Comparison of ENCODE assay signal across 16 cellular contexts in genomic region chr13:26459276-26460131, GRCh38.
DNase-seq lines count a peak whose midpoint lies in the region; ATAC-seq and TF ChIP-seq lines count a peak whose summit lies in the region.
"Had no signal": no experiment of that assay in that cellular context is flagged by ENCODE, and none has a peak within 500 bp of the region (broad histone marks: within the 10 kb centered on the region; RNA-seq: fewer than 3 reads in every experiment).

No MANE protein-coding gene starts in this region.

- H3K27ac ChIP-seq in SJCRH30: peak overlapping the region; percentile 99
- H3K27ac ChIP-seq in heart left ventricle: peak overlapping the region; percentile 50 to 84 (median 66)
- H3K27ac ChIP-seq: epithelial cell of prostate had no signal

- intact Hi-C loops in heart left ventricle (cut with DNase I): loop anchor here in 2 of 10 donors (5.0 to 10.0 kb wide), 2 partner anchors 32 to 205 kb away; partner anchors contain the start of gene CDK8 (in 1 of the 2)

- ATAC-seq in heart left ventricle: peak; percentile 43 to 76 (median 72)
- no peak for ATAC-seq in HG03175 (IDR thresholded peaks at IDR 0.05; ENCODE audit: unreplicated experiment)
- ATAC-seq: GM23338, K562, natural killer cell had no signal

- DNase-seq in ELR (ENCODE audit: low read depth): peak; percentile 23
- DNase-seq in SJCRH30: peak; percentile 87 to 98
- DNase-seq in heart left ventricle: peak; percentile 39 to 81 (median 79)
- DNase-seq in skeletal muscle cell (ENCODE audit: low read depth): peak; percentile 80
- DNase-seq in foreskin melanocyte: no peak
- no peak for DNase-seq in T-helper 2 cell
- no peak for DNase-seq in medulla oblongata (ENCODE audit: extremely low spot score)
- DNase-seq: activated CD4-positive, alpha-beta T cell treated with anti-CD3 and anti-CD28 coated beads for 1 hour; natural killer cell; NCI-H1417 treated with DMSO at 0.1 percent for 48 hours; NCI-H446 treated with DMSO at 0.1 percent for 48 hours; stimulated activated CD4-positive, alpha-beta T cell treated with anti-CD3 and anti-CD28 coated beads, Interleukin-4, amount 100 ng/mL, for 24 hours had no signal

- 46 to 58% (median 53%) methylated on average over 9 of the region's 9 CpGs for WGBS in heart left ventricle, 4 donors

- no peaks in the 10 kb centered on the region for H3K27me3 ChIP-seq in SJCRH30
- H3K27me3 ChIP-seq in heart left ventricle: peaks cover 0 to 4% (median 0%) of the 10 kb centered on the region in 9 donors

- TF ChIP-seq CTCF in heart left ventricle (IDR thresholded peaks at IDR 0.05): no peak

- H3K9me3 ChIP-seq in SJCRH30 (replicated peaks): no peaks in the 10 kb centered on the region
- H3K9me3 ChIP-seq in heart left ventricle: no peaks in the 10 kb centered on the region

- peaks cover 46% of the 10 kb centered on the region for H3K4me1 ChIP-seq in SJCRH30
- H3K4me1 ChIP-seq in heart left ventricle: peaks cover 0 to 35% (median 0%) of the 10 kb centered on the region in 12 donors

- peak overlapping the region; percentile 18 for H3K4me3 ChIP-seq in SJCRH30
- H3K4me3 ChIP-seq in heart left ventricle: no peak overlapping the region
- H3K4me3 ChIP-seq in skeletal muscle cell (ENCODE audit: low read depth, low read length): no peak overlapping the region
- H3K4me3 ChIP-seq: GM23338, K562 had no signal

- TF ChIP-seq POLR2A in heart left ventricle (IDR thresholded peaks at IDR 0.05): no peak

- H3K36me3 ChIP-seq in SJCRH30 (no peaks in the 10 kb centered on the region), heart left ventricle (no peaks in the 10 kb centered on the region)

Comparison
In these comparisons a context has a peak if more than half of its experiments do, and no peak if none do; other contexts are left out.
1. DNase-seq: peak in ELR (single experiment), SJCRH30 (2 of 2), heart left ventricle (5 of 5) and skeletal muscle cell (single experiment); none in foreskin melanocyte (single experiment), T-helper 2 cell (0 of 5) and medulla oblongata (single experiment).